Comparison of ENCODE assay signal across 36 cellular contexts in genomic region chr15:52407374-52407773, GRCh38.
"Had no signal": no experiment of that assay in that cellular context is flagged by ENCODE, and none has a peak within 500 bp of the region (broad histone marks: within the 10 kb centered on the region; RNA-seq: fewer than 3 reads in every experiment).

No MANE protein-coding gene starts in this region.

- DNase-seq: activated CD4-positive, alpha-beta memory T cell treated with anti-CD3 and anti-CD28 coated beads, Interleukin-2, amount 10 ng/mL, durations not matched to agents 7 days and 5 days; activated CD4-positive, alpha-beta T cell treated with anti-CD3 and anti-CD28 coated beads for 1 hour; activated CD4-positive, alpha-beta T cell treated with anti-CD3 and anti-CD28 coated beads for 36 hours; activated CD4-positive, alpha-beta T cell treated with anti-CD3 and anti-CD28 coated beads for 48 hours; activated CD4-positive, alpha-beta T cell treated with anti-CD3 and anti-CD28 coated beads, Interleukin-2, amount 10 ng/mL, durations not matched to agents 7 days and 5 days; activated CD4-positive, alpha-beta T cell treated with anti-CD3 and anti-CD28 coated beads, Interleukin-2, amount 50 U/mL, for 48 hours; activated CD4-positive, CD25-positive, alpha-beta regulatory T cell; activated CD8-positive, alpha-beta memory T cell treated with anti-CD3 and anti-CD28 coated beads for 24 hours; activated CD8-positive, alpha-beta memory T cell treated with anti-CD3 and anti-CD28 coated beads, Interleukin-2, amount 10 ng/mL, durations not matched to agents 7 days and 5 days; activated CD8-positive, alpha-beta memory T cell treated with anti-CD3 and anti-CD28 coated beads, Interleukin-2, amount 50 U/mL, for 48 hours; activated CD8-positive, alpha-beta T cell treated with anti-CD3 and anti-CD28 coated beads, Interleukin-2, amount 10 ng/mL, durations not matched to agents 7 days and 5 days; activated effector memory CD4-positive, alpha-beta T cell treated with anti-CD3 and anti-CD28 coated beads, Interleukin-2, amount 50 U/mL, for 16 hours; activated gamma-delta T cell treated with Interleukin-2 at 50 U/mL for 16 hours; activated naive CD4-positive, alpha-beta T cell; activated naive CD4-positive, alpha-beta T cell treated with anti-CD3 and anti-CD28 coated beads for 36 hours; activated naive CD4-positive, alpha-beta T cell treated with anti-CD3 and anti-CD28 coated beads, Interleukin-2, amount 50 U/mL, for 16 hours; activated naive CD8-positive, alpha-beta T cell treated with anti-CD3 and anti-CD28 coated beads for 36 hours; activated T-cell treated with anti-CD3 and anti-CD28 coated beads, Interleukin-2, amount 50 U/mL, for 24 hours; activated T-cell treated with anti-CD3 and anti-CD28 coated beads, Interleukin-2, amount 50 U/mL, for 72 hours; adrenal gland; amniotic stem cell; aorta; body of pancreas; brain microvascular endothelial cell; central memory CD4-positive, alpha-beta T cell; cerebellar nuclear complex; T-cell; T-helper 2 cell; T-helper 9 cell had no signal

- H3K36me3 Mint-ChIP-seq: activated naive CD4-positive, alpha-beta T cell treated with anti-CD3 and anti-CD28 coated beads, Interleukin-2, amount 50 U/mL, for 72 hours had no signal

- H3K4me3 ChIP-seq: adrenal gland, body of pancreas, breast epithelium had no signal

- H3K4me1 Mint-ChIP-seq: activated CD4-positive, alpha-beta memory T cell treated with anti-CD3 and anti-CD28 coated beads, Interleukin-2, amount 10 ng/mL, durations not matched to agents 7 days and 5 days; activated CD4-positive, alpha-beta T cell treated with anti-CD3 and anti-CD28 coated beads, Interleukin-2, amount 10 ng/mL, durations not matched to agents 7 days and 5 days; activated CD8-positive, alpha-beta memory T cell treated with anti-CD3 and anti-CD28 coated beads, Interleukin-2, amount 10 ng/mL, durations not matched to agents 7 days and 5 days; activated naive CD8-positive, alpha-beta T cell treated with anti-CD3 and anti-CD28 coated beads for 36 hours had no signal

- H3K4me1 ChIP-seq: body of pancreas, breast epithelium had no signal

- H3K27ac Mint-ChIP-seq: activated CD4-positive, alpha-beta memory T cell treated with anti-CD3 and anti-CD28 coated beads, Interleukin-2, amount 10 ng/mL, durations not matched to agents 7 days and 5 days; activated CD4-positive, alpha-beta T cell treated with anti-CD3 and anti-CD28 coated beads for 36 hours; activated CD4-positive, alpha-beta T cell treated with anti-CD3 and anti-CD28 coated beads, Interleukin-2, amount 10 ng/mL, durations not matched to agents 7 days and 5 days; activated CD8-positive, alpha-beta memory T cell treated with anti-CD3 and anti-CD28 coated beads, Interleukin-2, amount 10 ng/mL, durations not matched to agents 7 days and 5 days; activated CD8-positive, alpha-beta T cell treated with anti-CD3 and anti-CD28 coated beads, Interleukin-2, amount 10 ng/mL, durations not matched to agents 7 days and 5 days; activated naive CD4-positive, alpha-beta T cell treated with anti-CD3 and anti-CD28 coated beads for 36 hours; activated naive CD4-positive, alpha-beta T cell treated with anti-CD3 and anti-CD28 coated beads, Interleukin-2, amount 50 U/mL, for 72 hours; activated naive CD8-positive, alpha-beta T cell treated with anti-CD3 and anti-CD28 coated beads for 36 hours; activated T-cell treated with anti-CD3 and anti-CD28 coated beads, Interleukin-2, amount 50 U/mL, for 24 hours; activated T-helper 1 cell treated with anti-CD3 and anti-CD28 coated beads, Interleukin-12 subunit alpha, Interleukin-12 subunit beta, Interleukin-2, Interleukin-4 antibody, amounts not matched to agents 30 ng/mL and 10 ng/mL and 1 ng/mL, durations not matched to agents 14 hours and 24 hours and 36 hours; T-cell; T-helper 2 cell treated with Interferon-gamma antibody and Interleukin-4, amounts not matched to agents 5 μg/mL and 100 μg/mL, for 36 hours had no signal

- H3K9me3 Mint-ChIP-seq: activated CD4-positive, alpha-beta memory T cell treated with anti-CD3 and anti-CD28 coated beads, Interleukin-2, amount 10 ng/mL, durations not matched to agents 7 days and 5 days; activated CD4-positive, alpha-beta T cell treated with anti-CD3 and anti-CD28 coated beads, Interleukin-2, amount 10 ng/mL, durations not matched to agents 7 days and 5 days; activated naive CD4-positive, alpha-beta T cell treated with anti-CD3 and anti-CD28 coated beads for 36 hours; activated naive CD4-positive, alpha-beta T cell treated with anti-CD3 and anti-CD28 coated beads, Interleukin-2, amount 50 U/mL, for 72 hours; activated naive CD8-positive, alpha-beta T cell treated with anti-CD3 and anti-CD28 coated beads for 36 hours; activated T-cell treated with anti-CD3 and anti-CD28 coated beads, Interleukin-2, amount 50 U/mL, for 24 hours; activated T-cell treated with anti-CD3 and anti-CD28 coated beads, Interleukin-2, amount 50 U/mL, for 72 hours; activated T-helper 1 cell treated with anti-CD3 and anti-CD28 coated beads, Interleukin-12 subunit alpha, Interleukin-12 subunit beta, Interleukin-2, Interleukin-4 antibody, amounts not matched to agents 30 ng/mL and 10 ng/mL and 1 ng/mL, durations not matched to agents 14 hours and 24 hours and 36 hours; activated T-helper 17 cell treated with anti-CD3 and anti-CD28 coated beads, Interleukin-2, amount 50 U/mL, for 72 hours; T-cell; T-helper 2 cell treated with Interferon-gamma antibody and Interleukin-4, amounts not matched to agents 5 μg/mL and 100 μg/mL, for 36 hours had no signal

- H3K27me3 Mint-ChIP-seq: activated CD4-positive, alpha-beta memory T cell treated with anti-CD3 and anti-CD28 coated beads, Interleukin-2, amount 10 ng/mL, durations not matched to agents 7 days and 5 days; activated CD4-positive, alpha-beta T cell treated with anti-CD3 and anti-CD28 coated beads for 36 hours; activated CD4-positive, alpha-beta T cell treated with anti-CD3 and anti-CD28 coated beads, Interleukin-2, amount 10 ng/mL, durations not matched to agents 7 days and 5 days; activated CD8-positive, alpha-beta memory T cell treated with anti-CD3 and anti-CD28 coated beads, Interleukin-2, amount 10 ng/mL, durations not matched to agents 7 days and 5 days; activated naive CD8-positive, alpha-beta T cell treated with anti-CD3 and anti-CD28 coated beads for 36 hours; activated T-cell treated with anti-CD3 and anti-CD28 coated beads, Interleukin-2, amount 50 U/mL, for 24 hours; activated T-helper 17 cell treated with anti-CD3 and anti-CD28 coated beads, Interleukin-2, amount 50 U/mL, for 72 hours; T-cell had no signal

- H3K27me3 ChIP-seq: adrenal gland, body of pancreas, brain microvascular endothelial cell, breast epithelium had no signal

- ATAC-seq: activated CD4-positive, alpha-beta T cell treated with anti-CD3 and anti-CD28 coated beads for 36 hours; activated CD4-positive, CD25-positive, alpha-beta regulatory T cell treated with anti-CD3 and anti-CD28 coated beads, Interleukin-2, amount 50 U/mL, for 24 hours; activated CD8-positive, alpha-beta memory T cell treated with anti-CD3 and anti-CD28 coated beads, Interleukin-2, amount 10 ng/mL, durations not matched to agents 7 days and 5 days; activated CD8-positive, alpha-beta T cell treated with anti-CD3 and anti-CD28 coated beads, Interleukin-2, amount 10 ng/mL, durations not matched to agents 7 days and 5 days; activated naive CD4-positive, alpha-beta T cell treated with anti-CD3 and anti-CD28 coated beads, Interleukin-2, amount 50 U/mL, for 72 hours; activated T-cell treated with anti-CD3 and anti-CD28 coated beads, Interleukin-2, amount 50 U/mL, for 72 hours; activated T-helper 17 cell treated with anti-CD3 and anti-CD28 coated beads, Interleukin-2, amount 50 U/mL, for 72 hours; body of pancreas; T-cell had no signal

- H3K9me3 ChIP-seq: adrenal gland, body of pancreas, breast epithelium had no signal

- H3K36me3 ChIP-seq: adrenal gland, breast epithelium had no signal

- H3K4me3 Mint-ChIP-seq: activated CD4-positive, alpha-beta memory T cell treated with anti-CD3 and anti-CD28 coated beads, Interleukin-2, amount 10 ng/mL, durations not matched to agents 7 days and 5 days; activated CD4-positive, alpha-beta T cell treated with anti-CD3 and anti-CD28 coated beads for 36 hours; activated CD4-positive, alpha-beta T cell treated with anti-CD3 and anti-CD28 coated beads, Interleukin-2, amount 10 ng/mL, durations not matched to agents 7 days and 5 days; activated CD8-positive, alpha-beta memory T cell treated with anti-CD3 and anti-CD28 coated beads, Interleukin-2, amount 10 ng/mL, durations not matched to agents 7 days and 5 days; activated CD8-positive, alpha-beta T cell treated with anti-CD3 and anti-CD28 coated beads, Interleukin-2, amount 10 ng/mL, durations not matched to agents 7 days and 5 days; activated naive CD4-positive, alpha-beta T cell treated with anti-CD3 and anti-CD28 coated beads for 36 hours; activated naive CD8-positive, alpha-beta T cell treated with anti-CD3 and anti-CD28 coated beads for 36 hours; activated T-cell treated with anti-CD3 and anti-CD28 coated beads, Interleukin-2, amount 50 U/mL, for 24 hours; activated T-cell treated with anti-CD3 and anti-CD28 coated beads, Interleukin-2, amount 50 U/mL, for 72 hours; activated T-helper 1 cell treated with anti-CD3 and anti-CD28 coated beads, Interleukin-12 subunit alpha, Interleukin-12 subunit beta, Interleukin-2, Interleukin-4 antibody, amounts not matched to agents 30 ng/mL and 10 ng/mL and 1 ng/mL, durations not matched to agents 14 hours and 24 hours and 36 hours; activated T-helper 17 cell treated with anti-CD3 and anti-CD28 coated beads, Interleukin-2, amount 50 U/mL, for 72 hours; T-cell; T-helper 2 cell treated with Interferon-gamma antibody and Interleukin-4, amounts not matched to agents 5 μg/mL and 100 μg/mL, for 36 hours had no signal

- H3K27ac ChIP-seq: adrenal gland, body of pancreas, brain microvascular endothelial cell, breast epithelium, VCaP had no signal
